Comparison of ENCODE assay signal across 16 cellular contexts in genomic region chr1:213670692-213671023, GRCh38.
"Had no signal": no experiment of that assay in that cellular context is flagged by ENCODE, and none has a peak within 500 bp of the region (broad histone marks: within the 10 kb centered on the region; RNA-seq: fewer than 3 reads in every experiment).

No MANE protein-coding gene starts in this region.

- H3K27me3 ChIP-seq: sigmoid colon, testis, transverse colon had no signal

- H3K4me1 Mint-ChIP-seq: naive B cell; stimulated activated naive B cell treated with anti-CD40 and anti-IgM and Interleukin-4, amounts not matched to agents 10 μg/mL and 1 μg/mL and 100 μg/mL, for 72 hours; stimulated activated naive CD8-positive, alpha-beta T cell treated with anti-CD3 and anti-CD28 coated beads, Interleukin-15, amount 100 ng/mL, for 72 hours had no signal

- FAIRE-seq: frontal cortex, islet of Langerhans had no signal

- H3K36me3 Mint-ChIP-seq: naive B cell; stimulated activated naive B cell treated with anti-CD40 and anti-IgM and Interleukin-4, amounts not matched to agents 10 μg/mL and 1 μg/mL and 100 μg/mL, for 72 hours had no signal

- H3K4me1 ChIP-seq: heart left ventricle, sigmoid colon, testis had no signal

- H3K36me3 ChIP-seq: heart left ventricle, sigmoid colon, transverse colon had no signal

- H3K27ac ChIP-seq: dorsolateral prefrontal cortex, heart left ventricle, sigmoid colon, skin epidermis, testis had no signal

- H3K27ac Mint-ChIP-seq: naive B cell; stimulated activated naive B cell treated with anti-CD40 and anti-IgM and Interleukin-4, amounts not matched to agents 10 μg/mL and 1 μg/mL and 100 μg/mL, for 72 hours; stimulated activated naive CD8-positive, alpha-beta T cell treated with anti-CD3 and anti-CD28 coated beads, Interleukin-15, amount 100 ng/mL, for 72 hours had no signal

- H3K4me3 Mint-ChIP-seq: stimulated activated naive B cell treated with anti-CD40 and anti-IgM and Interleukin-4, amounts not matched to agents 10 μg/mL and 1 μg/mL and 100 μg/mL, for 72 hours; stimulated activated naive CD8-positive, alpha-beta T cell treated with anti-CD3 and anti-CD28 coated beads, Interleukin-15, amount 100 ng/mL, for 72 hours had no signal

- ATAC-seq: heart left ventricle; stimulated activated naive B cell treated with anti-CD40 and anti-IgM and Interleukin-4, amounts not matched to agents 10 μg/mL and 1 μg/mL and 100 μg/mL, for 72 hours; stimulated activated naive CD8-positive, alpha-beta T cell treated with anti-CD3 and anti-CD28 coated beads, Interleukin-15, amount 100 ng/mL, for 72 hours had no signal

- H3K27me3 Mint-ChIP-seq: naive B cell; stimulated activated naive B cell treated with anti-CD40 and anti-IgM and Interleukin-4, amounts not matched to agents 10 μg/mL and 1 μg/mL and 100 μg/mL, for 72 hours; stimulated activated naive CD8-positive, alpha-beta T cell treated with anti-CD3 and anti-CD28 coated beads, Interleukin-15, amount 100 ng/mL, for 72 hours had no signal

- DNase-seq: cortex of kidney; dorsolateral prefrontal cortex; effector CD8-positive, alpha-beta T cell; heart left ventricle; hippocampal formation; kidney glomerular epithelial cell; naive B cell; sigmoid colon; stimulated activated CD4-positive, alpha-beta T cell treated with anti-CD3 and anti-CD28 coated beads, Interleukin-2, amount 100 ng/mL, for 24 hours; stimulated activated naive B cell treated with anti-CD40 and anti-IgM and Interleukin-4, amounts not matched to agents 10 μg/mL and 1 μg/mL and 100 μg/mL, for 72 hours; stimulated activated naive CD8-positive, alpha-beta T cell treated with anti-CD3 and anti-CD28 coated beads, Interleukin-15, amount 100 ng/mL, for 72 hours; testis had no signal

- H3K4me3 ChIP-seq: dorsolateral prefrontal cortex, heart left ventricle, sigmoid colon, skin epidermis, testis, transverse colon had no signal

- H3K9me3 ChIP-seq: heart left ventricle, sigmoid colon, testis, transverse colon had no signal
